In the genomic region with DNA sequence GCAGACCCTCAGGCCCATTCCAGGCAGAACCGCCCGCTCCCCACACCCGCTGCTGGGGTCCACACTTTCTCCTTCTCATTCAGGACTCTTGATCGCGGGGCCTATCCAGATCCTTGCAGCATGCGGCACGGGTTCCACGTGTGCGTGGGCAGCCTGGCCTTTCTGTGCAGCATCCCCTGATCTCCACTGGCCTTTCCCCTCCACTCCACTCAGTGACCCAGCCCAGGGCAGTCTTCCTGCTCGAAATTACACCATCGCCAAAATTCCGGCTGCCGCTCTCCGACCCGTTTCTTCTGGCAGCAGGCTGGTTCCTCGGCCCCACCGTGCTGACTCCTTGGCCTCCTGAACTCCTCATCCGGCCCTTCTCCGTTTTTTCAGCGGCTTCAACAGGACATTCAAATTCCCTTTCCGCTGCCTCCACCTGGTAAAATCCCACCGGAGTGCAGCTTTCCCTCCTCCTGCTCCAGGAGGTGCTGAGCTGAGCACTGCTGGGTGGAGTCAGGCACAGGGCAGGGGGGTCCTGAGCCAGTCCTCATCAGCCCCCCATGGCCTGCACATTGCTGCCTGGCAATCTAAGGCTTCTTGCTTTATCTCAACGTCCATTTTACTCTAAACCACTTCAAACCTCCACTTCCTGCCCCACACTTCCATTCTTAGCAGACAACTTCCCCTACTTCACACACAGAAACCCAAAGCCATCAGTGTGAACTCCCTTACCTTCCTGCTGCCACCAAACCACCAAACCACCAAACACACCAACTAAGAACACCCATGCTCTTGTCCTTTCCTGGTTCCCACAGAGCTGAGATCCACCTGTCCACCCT, we compare ENCODE assay signal across 9 cellular contexts. TPM values are rescaled to one million over a fixed set of nuclear protein-coding genes. Genes with fewer than 3 reads are reported as not detected.
DNase-seq lines count a peak whose midpoint lies in the region; ATAC-seq and TF ChIP-seq lines count a peak whose summit lies in the region.
"Had no signal": no experiment of that assay in that cellular context is flagged by ENCODE, and none has a peak within 500 bp of the region (broad histone marks: within the 10 kb centered on the region; RNA-seq: fewer than 3 reads in every experiment).

No MANE protein-coding gene starts in this region.

- H3K27ac ChIP-seq in CD4-positive, CD25-positive, alpha-beta regulatory T cell (ENCODE audit: insufficient read depth, low read length, poor library complexity, severe bottlenecking): no peak overlapping the region
- H3K27ac ChIP-seq: thoracic aorta had no signal

- H3K9me3 Mint-ChIP-seq in CD4-positive, CD25-positive, alpha-beta regulatory T cell: no peaks in the 10 kb centered on the region
- no peaks in the 10 kb centered on the region for H3K9me3 Mint-ChIP-seq in activated CD8-positive, alpha-beta T cell treated with anti-CD3 and anti-CD28 coated beads, Interleukin-2, amount 10 ng/mL, durations not matched to agents 7 days and 5 days (ENCODE audit: insufficient read depth)

- peaks cover 7 to 63% (median 43%) of the 10 kb centered on the region in 4 donors for H3K4me1 Mint-ChIP-seq in CD4-positive, CD25-positive, alpha-beta regulatory T cell
- peaks cover 50% of the 10 kb centered on the region for H3K4me1 Mint-ChIP-seq in activated CD8-positive, alpha-beta T cell treated with anti-CD3 and anti-CD28 coated beads, Interleukin-2, amount 10 ng/mL, durations not matched to agents 7 days and 5 days (ENCODE audit: low read depth)

- POLR2A ChIA-PET in activated CD8-positive, alpha-beta T cell treated with anti-CD3 and anti-CD28 coated beads, Interleukin-2, amount 10 ng/mL, durations not matched to agents 7 days and 5 days (lab: Charles Lee): interaction anchor here (0.6 to 1.8 kb wide), 3 partner anchors 9 to 86 kb away, joined by 3 to 4 read pairs (median 3); a partner anchor contains a TSS

- H3K4me3 Mint-ChIP-seq in CD4-positive, CD25-positive, alpha-beta regulatory T cell: peak overlapping the region; percentile 0 to 69 (median 53)
- peak overlapping the region; percentile 60 for H3K4me3 Mint-ChIP-seq in activated CD8-positive, alpha-beta T cell treated with anti-CD3 and anti-CD28 coated beads, Interleukin-2, amount 10 ng/mL, durations not matched to agents 7 days and 5 days

- ATAC-seq in CD4-positive, CD25-positive, alpha-beta regulatory T cell (ENCODE audit: low read depth in 2 of 2): peak; percentile 83
- ATAC-seq in GM19351 (IDR thresholded peaks at IDR 0.05; ENCODE audit: unreplicated experiment) (peak; percentile 84), HG03196 (IDR thresholded peaks at IDR 0.05; ENCODE audit: unreplicated experiment) (peak; percentile 65)
- peak; percentile 92 for ATAC-seq in activated CD8-positive, alpha-beta T cell treated with anti-CD3 and anti-CD28 coated beads, Interleukin-2, amount 10 ng/mL, durations not matched to agents 7 days and 5 days

- H3K36me3 ChIP-seq in CD4-positive, CD25-positive, alpha-beta regulatory T cell (ENCODE audit: control insufficient read depth, insufficient read depth, low read length): peaks cover 42% of the 10 kb centered on the region
- H3K36me3 ChIP-seq: thoracic aorta had no signal

- H3K27me3 Mint-ChIP-seq in CD4-positive, CD25-positive, alpha-beta regulatory T cell: no peaks in the 10 kb centered on the region
- peaks cover 7% of the 10 kb centered on the region for H3K27me3 Mint-ChIP-seq in activated CD8-positive, alpha-beta T cell treated with anti-CD3 and anti-CD28 coated beads, Interleukin-2, amount 10 ng/mL, durations not matched to agents 7 days and 5 days (ENCODE audit: low read depth)

- no peak for TF ChIP-seq CTCF in foreskin fibroblast (IDR thresholded peaks at IDR 0.05; ENCODE audit: low read depth, low read length)

- H3K4me1 ChIP-seq in CD4-positive, CD25-positive, alpha-beta regulatory T cell (ENCODE audit: control insufficient read depth, insufficient read depth, low read length, poor library complexity, severe bottlenecking): peaks cover 70% of the 10 kb centered on the region

- CTCF ChIA-PET in activated CD8-positive, alpha-beta T cell treated with anti-CD3 and anti-CD28 coated beads, Interleukin-2, amount 10 ng/mL, durations not matched to agents 7 days and 5 days (lab: Charles Lee): interaction anchor here (1.0 to 5.7 kb wide), 3 partner anchors 9 to 47 kb away, joined by 3 to 32 read pairs (median 6); a partner anchor contains a TSS

- DNase-seq in CD4-positive, CD25-positive, alpha-beta regulatory T cell: peak in 2 of 3 donors; percentile 54 to 83
- peak; percentile 75 for DNase-seq in activated CD8-positive, alpha-beta T cell treated with anti-CD3 and anti-CD28 coated beads, Interleukin-2, amount 10 ng/mL, durations not matched to agents 7 days and 5 days
- DNase-seq in anterior cingulate cortex (lab: John Stamatoyannopoulos, UW) (no peak), foreskin fibroblast (no peak), NCI-H146 (lab: John Stamatoyannopoulos, UW) (no peak)
- no peak for DNase-seq in effector CD4-positive, alpha-beta T cell

- no peaks in the 10 kb centered on the region for H3K9me3 ChIP-seq in CD4-positive, CD25-positive, alpha-beta regulatory T cell (ENCODE audit: control insufficient read depth in 2 of 2, low read length in 2 of 2)
- H3K9me3 ChIP-seq: thoracic aorta had no signal

- H3K27me3 ChIP-seq in CD4-positive, CD25-positive, alpha-beta regulatory T cell (ENCODE audit: control insufficient read depth, insufficient read depth, low read length): no peaks in the 10 kb centered on the region

- H3K36me3 Mint-ChIP-seq in CD4-positive, CD25-positive, alpha-beta regulatory T cell: peaks cover 43% of the 10 kb centered on the region
- peaks cover 61% of the 10 kb centered on the region for H3K36me3 Mint-ChIP-seq in activated CD8-positive, alpha-beta T cell treated with anti-CD3 and anti-CD28 coated beads, Interleukin-2, amount 10 ng/mL, durations not matched to agents 7 days and 5 days (ENCODE audit: low read depth)

- H3K4me3 ChIP-seq in CD4-positive, CD25-positive, alpha-beta regulatory T cell (ENCODE audit: low read depth, low read length): peak overlapping the region; percentile 42
- H3K4me3 ChIP-seq in foreskin fibroblast (ENCODE audit: low read depth in 1 of 2, low read length in 2 of 2): no peak overlapping the region
- H3K4me3 ChIP-seq: thoracic aorta had no signal

- H3K27ac Mint-ChIP-seq in CD4-positive, CD25-positive, alpha-beta regulatory T cell: peak overlapping the region; percentile 52 to 90 (median 78)
- peak overlapping the region; percentile 60 for H3K27ac Mint-ChIP-seq in activated CD8-positive, alpha-beta T cell treated with anti-CD3 and anti-CD28 coated beads, Interleukin-2, amount 10 ng/mL, durations not matched to agents 7 days and 5 days

RNA-seq across cellular contexts. Expression of a gene that starts 9.0 kb away (rescaled TPM):
- total RNA-seq in CD4-positive, CD25-positive, alpha-beta regulatory T cell: 23.7 TPM
- polyA plus RNA-seq in CD4-positive, CD25-positive, alpha-beta regulatory T cell: 100 to 1,000 TPM in 3 of 4 donors, 10 to 100 TPM in 1; 75.8 to 109 (median 106) TPM
- total RNA-seq in activated CD8-positive, alpha-beta T cell treated with anti-CD3 and anti-CD28 coated beads, Interleukin-2, amount 10 ng/mL, durations not matched to agents 7 days and 5 days: 10 to 100 TPM; 27.7 to 30.5 TPM

RNA-seq across cellular contexts. Expression of a gene that starts 25.2 kb away (rescaled TPM):
- total RNA-seq in CD4-positive, CD25-positive, alpha-beta regulatory T cell: not detected
- polyA plus RNA-seq in CD4-positive, CD25-positive, alpha-beta regulatory T cell: not detected
- total RNA-seq in activated CD8-positive, alpha-beta T cell treated with anti-CD3 and anti-CD28 coated beads, Interleukin-2, amount 10 ng/mL, durations not matched to agents 7 days and 5 days: not detected
- total RNA-seq: thoracic aorta had no signal

RNA-seq across cellular contexts. Expression of a gene that starts 49.4 kb away (rescaled TPM):
- 25.7 TPM for total RNA-seq in CD4-positive, CD25-positive, alpha-beta regulatory T cell
- 10 to 100 TPM; 70.2 to 92.1 (median 79.2) TPM for polyA plus RNA-seq in CD4-positive, CD25-positive, alpha-beta regulatory T cell
- total RNA-seq in activated CD8-positive, alpha-beta T cell treated with anti-CD3 and anti-CD28 coated beads, Interleukin-2, amount 10 ng/mL, durations not matched to agents 7 days and 5 days: 10 to 100 TPM; 32.8 to 36.7 TPM

Comparison
In these comparisons a context has a peak if more than half of its experiments do, and no peak if none do; other contexts are left out.
1. DNase-seq: peak in CD4-positive, CD25-positive, alpha-beta regulatory T cell (2 of 3) and activated CD8-positive, alpha-beta T cell treated with anti-CD3 and anti-CD28 coated beads, Interleukin-2, amount 10 ng/mL, durations not matched to agents 7 days and 5 days (single experiment); none in anterior cingulate cortex (0 of 58), effector CD4-positive, alpha-beta T cell (single experiment), foreskin fibroblast (0 of 2) and NCI-H146 (single experiment).
2. Peak in every context shown above with its lines, with median percentiles within 50 percentile points of each other: ATAC-seq.